In genomic region chr19:3451451-3451866, GRCh38 we compare ENCODE assay signal across 10 cellular contexts. TPM values are rescaled to one million over a fixed set of nuclear protein-coding genes. Genes with fewer than 3 reads are reported as not detected.
DNase-seq lines count a peak whose midpoint lies in the region; FAIRE-seq and TF ChIP-seq lines count a peak whose summit lies in the region.
"Had no signal": no experiment of that assay in that cellular context is flagged by ENCODE, and none has a peak within 500 bp of the region (broad histone marks: within the 10 kb centered on the region; RNA-seq: fewer than 3 reads in every experiment).

No MANE protein-coding gene starts in this region.

- peaks cover 61 to 96% (median 83%) of the 10 kb centered on the region in 4 donors for H3K36me3 ChIP-seq in esophagus muscularis mucosa
- peaks cover 26 to 69% of the 10 kb centered on the region in 2 donors for H3K36me3 ChIP-seq in muscle layer of duodenum (ENCODE audit: control insufficient read depth in 1 of 2, insufficient read depth in 2 of 2, low read length in 2 of 2)

- H3K27ac ChIP-seq in esophagus muscularis mucosa (replicated peaks in 1 of 4), result peak overlapping the region; percentile 84 to 91 (median 89)
- H3K27ac ChIP-seq in muscle layer of duodenum (ENCODE audit: low read length), result peak overlapping the region; percentile 39
- H3K27ac ChIP-seq: neutrophil had no signal

- 61% methylated on average over 10 of the region's 10 CpGs for WGBS in esophagus muscularis mucosa

- H3K4me1 ChIP-seq in esophagus muscularis mucosa, result peaks cover 17 to 68% (median 60%) of the 10 kb centered on the region in 4 donors
- peaks cover 0 to 17% of the 10 kb centered on the region in 2 donors for H3K4me1 ChIP-seq in muscle layer of duodenum (ENCODE audit: control insufficient read depth in 1 of 2, insufficient read depth in 2 of 2, low read length in 2 of 2)

- H3K36me3 Mint-ChIP-seq in type B pancreatic cell, result peaks cover 6% of the 10 kb centered on the region

- DNase-seq in RCC 7860 (ENCODE audit: low spot score) (peak; percentile 71), esophagus muscularis mucosa (ENCODE audit: extremely low spot score) (no peak), type B pancreatic cell (ENCODE audit: extremely low spot score, unreplicated experiment) (no peak), dermis blood vessel endothelial cell (no peak), HTR-8/SVneo (ENCODE audit: insufficient read length, low spot score) (no peak), dedifferentiated amniotic fluid mesenchymal stem cell (ENCODE audit: extremely low spot score) (no peak)

- FAIRE-seq in RCC 7860 (lab: Jason Lieb, UNC), result no peak
- FAIRE-seq in HTR-8/SVneo (lab: Jason Lieb, UNC), result no peak
- FAIRE-seq: colon, D721Med had no signal

- intact Hi-C loops in esophagus muscularis mucosa (cut with DNase I), result no loop called here

- H3K27ac Mint-ChIP-seq in type B pancreatic cell, result peak overlapping the region; percentile 6

- H3K4me3 ChIP-seq in esophagus muscularis mucosa (no peak overlapping the region), muscle layer of duodenum (ENCODE audit: low read depth in 1 of 2, low read length in 2 of 2) (no peak overlapping the region)

- H3K27me3 Mint-ChIP-seq in type B pancreatic cell, result no peaks in the 10 kb centered on the region

- no peak overlapping the region for H3K4me3 Mint-ChIP-seq in type B pancreatic cell

- no peaks in the 10 kb centered on the region for H3K9me3 Mint-ChIP-seq in type B pancreatic cell

- H3K4me1 Mint-ChIP-seq in type B pancreatic cell (ENCODE audit: unreplicated experiment), result peaks cover 5% of the 10 kb centered on the region

- TF ChIP-seq CTCF in esophagus muscularis mucosa (IDR thresholded peaks at IDR 0.05) (no peak), type B pancreatic cell (conservative IDR thresholded peaks at IDR 0.05) (no peak)

- no peak for TF ChIP-seq POLR2A in esophagus muscularis mucosa (IDR thresholded peaks at IDR 0.05; ENCODE audit: low read depth)

- H3K9me3 ChIP-seq in esophagus muscularis mucosa, result no peaks in the 10 kb centered on the region
- no peaks in the 10 kb centered on the region for H3K9me3 ChIP-seq in muscle layer of duodenum (ENCODE audit: control insufficient read depth in 1 of 2, low read length in 2 of 2)
- H3K9me3 ChIP-seq: neutrophil had no signal

- H3K27me3 ChIP-seq in esophagus muscularis mucosa (no peaks in the 10 kb centered on the region), muscle layer of duodenum (ENCODE audit: low read depth, low read length) (no peaks in the 10 kb centered on the region)
- H3K27me3 ChIP-seq: neutrophil had no signal

- no peak for TF ChIP-seq EP300 in esophagus muscularis mucosa (IDR thresholded peaks at IDR 0.05)

RNA-seq across cellular contexts. Expression of gene SMIM24, which starts 28.9 kb away (rescaled TPM):
- not detected for total RNA-seq in esophagus muscularis mucosa
- 7.0 and 21.9 TPM in 2 replicates for total RNA-seq in type B pancreatic cell (ENCODE audit: low replicate concordance)
- not detected in 2 replicates for total RNA-seq in dermis blood vessel endothelial cell

RNA-seq across cellular contexts. Expression of gene SMIM44, which starts 31.8 kb away (rescaled TPM):
- total RNA-seq in esophagus muscularis mucosa, result not detected
- not detected in 2 replicates for total RNA-seq in type B pancreatic cell (ENCODE audit: low replicate concordance)
- not detected in 2 replicates for total RNA-seq in dermis blood vessel endothelial cell

RNA-seq across cellular contexts. Expression of gene DOHH, which starts 49.0 kb away (rescaled TPM):
- 10 to 100 TPM; 19.5 to 37.5 (median 25.8) TPM for total RNA-seq in esophagus muscularis mucosa
- 10.5 and 10.8 TPM in 2 replicates for total RNA-seq in type B pancreatic cell (ENCODE audit: low replicate concordance)
- total RNA-seq in dermis blood vessel endothelial cell, result 13.1 and 16.8 TPM in 2 replicates

RNA-seq across cellular contexts. Expression of gene FZR1, which starts 54.7 kb away (rescaled TPM):
- total RNA-seq in esophagus muscularis mucosa (10 to 100 TPM; 15.8 to 41.2 (median 31.4) TPM), type B pancreatic cell (ENCODE audit: low replicate concordance) (59.4 and 63.2 TPM in 2 replicates), dermis blood vessel endothelial cell (36.1 and 66.7 TPM in 2 replicates)
